Comparison of ENCODE assay signal across 10 cellular contexts in the genomic region with DNA sequence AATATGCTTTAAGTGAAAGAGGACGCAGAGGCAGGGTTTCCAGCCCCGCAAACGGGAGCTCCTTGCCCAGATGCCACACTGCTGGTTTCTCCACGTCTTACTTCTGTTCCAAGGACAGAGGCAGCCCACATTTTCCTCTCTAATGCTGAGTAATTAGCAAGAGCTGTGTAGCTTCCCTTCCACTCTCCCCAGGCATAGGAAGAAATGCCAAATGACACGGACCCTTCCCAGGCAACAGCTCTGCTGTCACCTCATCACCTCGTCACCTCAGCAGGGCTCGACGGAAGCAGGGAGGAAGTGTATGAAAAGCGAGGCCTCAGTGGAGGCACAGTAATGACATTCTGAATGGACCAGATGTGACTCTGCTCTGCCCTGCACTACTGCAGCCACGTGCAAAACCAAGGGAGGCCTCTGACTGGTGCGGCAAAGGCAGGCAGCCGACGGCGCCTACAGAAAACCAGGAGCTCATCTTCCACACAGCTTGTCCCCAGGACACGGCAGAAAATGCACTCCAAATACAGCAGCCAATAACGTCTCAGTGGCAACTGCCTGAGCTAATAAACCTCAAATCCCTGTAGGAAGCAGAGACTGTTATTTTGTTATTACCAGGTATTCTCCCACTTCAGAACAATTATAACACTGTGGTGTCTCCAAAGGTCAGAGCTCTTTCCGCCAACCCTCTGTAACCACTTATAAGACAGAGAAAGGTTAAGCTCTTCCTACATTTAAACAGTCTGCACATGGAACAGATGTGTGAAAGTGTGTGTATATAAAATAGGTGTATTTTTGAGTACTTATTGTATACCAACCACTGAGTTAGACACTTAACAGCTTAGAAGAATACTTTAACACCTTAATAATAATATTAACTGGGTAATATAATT.
A peak's percentile ranks its signal among the peaks of the same experiment; 100 is the strongest.
DNase-seq lines count a peak whose midpoint lies in the region; ATAC-seq, FAIRE-seq and TF ChIP-seq lines count a peak whose summit lies in the region.
"Had no signal": no experiment of that assay in that cellular context is flagged by ENCODE, and none has a peak within 500 bp of the region (broad histone marks: within the 10 kb centered on the region; RNA-seq: fewer than 3 reads in every experiment).

No MANE protein-coding gene starts in this region.

- H3K4me3 ChIP-seq in OCI-LY3 (ENCODE audit: low read length), result peak overlapping the region; percentile 60
- H3K4me3 ChIP-seq in adipocyte (ENCODE audit: low read length), result no peak overlapping the region
- no peak overlapping the region for H3K4me3 ChIP-seq in kidney (ENCODE audit: low read length in 2 of 2)
- H3K4me3 ChIP-seq: colonic mucosa had no signal

- no peaks in the 10 kb centered on the region for H3K79me2 ChIP-seq in OCI-LY3 (ENCODE audit: low read length)

- H3K27ac ChIP-seq in OCI-LY3 (ENCODE audit: low read length) (no peak overlapping the region), kidney (ENCODE audit: low read depth in 2 of 2, low read length in 2 of 2) (no peak overlapping the region)
- H3K27ac ChIP-seq: colonic mucosa had no signal

- H3K4me2 ChIP-seq in OCI-LY3 (ENCODE audit: low read length), result peak overlapping the region; percentile 75

- TF ChIP-seq CTCF in OCI-LY3 (IDR thresholded peaks at IDR 0.05; ENCODE audit: low read depth, low read length) (no peak), kidney (IDR thresholded peaks at IDR 0.05; ENCODE audit: borderline replicate concordance, extremely low read depth, insufficient read depth) (no peak)

- no peaks in the 10 kb centered on the region for H4K20me1 ChIP-seq in OCI-LY3 (ENCODE audit: insufficient read depth, low read length)

- H3K4me1 ChIP-seq in OCI-LY3 (ENCODE audit: low read length) (peaks cover 14% of the 10 kb centered on the region), adipocyte (ENCODE audit: control insufficient read depth, insufficient read depth, low read length) (no peaks in the 10 kb centered on the region), kidney (ENCODE audit: control insufficient read depth in 1 of 2, insufficient read depth in 1 of 2, low read depth in 1 of 2, low read length in 2 of 2) (no peaks in the 10 kb centered on the region)
- H3K4me1 ChIP-seq: colonic mucosa had no signal

- intact Hi-C loops in kidney (cut with DNase I), result no loop called here

- peak overlapping the region; percentile 98 for H2AFZ ChIP-seq in OCI-LY3 (ENCODE audit: low read depth, low read length)

- H3K27me3 ChIP-seq in OCI-LY3 (ENCODE audit: low read depth, low read length) (0 out of 2 replicates have a peak, but pooled peaks cover 3% of the 10 kb centered on the region), adipocyte (replicated peaks; ENCODE audit: control insufficient read depth, insufficient read depth, low read length) (peaks cover 21% of the 10 kb centered on the region)
- H3K27me3 ChIP-seq: colonic mucosa had no signal

- peak overlapping the region; percentile 49 for H3K9ac ChIP-seq in OCI-LY3 (ENCODE audit: low read length)
- H3K9ac ChIP-seq in adipocyte (ENCODE audit: low read length), result no peak overlapping the region
- H3K9ac ChIP-seq in kidney (ENCODE audit: low read length in 2 of 2), result no peak overlapping the region

- FAIRE-seq in kidney (lab: Jason Lieb, UNC), result no peak

- H3K9me3 ChIP-seq in OCI-LY3 (ENCODE audit: insufficient read depth, low read length), result no peaks in the 10 kb centered on the region
- peaks cover 4% of the 10 kb centered on the region for H3K9me3 ChIP-seq in adipocyte (ENCODE audit: control insufficient read depth, low read length)
- no peaks in the 10 kb centered on the region for H3K9me3 ChIP-seq in kidney (ENCODE audit: control insufficient read depth in 1 of 2, low read length in 2 of 2)
- H3K9me3 ChIP-seq: colonic mucosa had no signal

- ATAC-seq in esophagus mucosa, result no peak

- no peaks in the 10 kb centered on the region for H3K36me3 ChIP-seq in OCI-LY3 (replicated peaks; ENCODE audit: low read depth, low read length)
- H3K36me3 ChIP-seq in adipocyte (ENCODE audit: control insufficient read depth, insufficient read depth, low read length, severe bottlenecking), result no peaks in the 10 kb centered on the region
- H3K36me3 ChIP-seq in kidney (ENCODE audit: control insufficient read depth in 1 of 2, insufficient read depth in 2 of 2, low read length in 2 of 2), result no peaks in the 10 kb centered on the region
- H3K36me3 ChIP-seq: colonic mucosa had no signal

- DNase-seq in NCI-H2107 treated with DMSO at 0.1 percent for 48 hours (lab: John Stamatoyannopoulos, UW; ENCODE audit: unreplicated experiment) (peak; percentile 54), NCI-H2107 (lab: John Stamatoyannopoulos, UW) (no peak), adipocyte (ENCODE audit: low read depth) (peak; percentile 6), kidney (no peak), OCI-M2 (lab: John Stamatoyannopoulos, UW; ENCODE audit: unreplicated experiment) (no peak)
- DNase-seq in stimulated activated CD4-positive, alpha-beta T cell treated with anti-CD3 and anti-CD28 coated beads, Interleukin-2, amount 100 ng/mL, for 48 hours, result peak; percentile 12 to 32
- DNase-seq: NCI-H2029 treated with DMSO at 0.1 percent for 48 hours had no signal

Comparison
In these comparisons a context has a peak if more than half of its experiments do, and no peak if none do; other contexts are left out.
1. DNase-seq: peak in NCI-H2107 treated with DMSO at 0.1 percent for 48 hours (single experiment), adipocyte (single experiment) and stimulated activated CD4-positive, alpha-beta T cell treated with anti-CD3 and anti-CD28 coated beads, Interleukin-2, amount 100 ng/mL, for 48 hours (2 of 2); none in NCI-H2107 (single experiment), kidney (single experiment) and OCI-M2 (single experiment).